8 cellular contexts compared by ENCODE assay signal in the genomic region with DNA sequence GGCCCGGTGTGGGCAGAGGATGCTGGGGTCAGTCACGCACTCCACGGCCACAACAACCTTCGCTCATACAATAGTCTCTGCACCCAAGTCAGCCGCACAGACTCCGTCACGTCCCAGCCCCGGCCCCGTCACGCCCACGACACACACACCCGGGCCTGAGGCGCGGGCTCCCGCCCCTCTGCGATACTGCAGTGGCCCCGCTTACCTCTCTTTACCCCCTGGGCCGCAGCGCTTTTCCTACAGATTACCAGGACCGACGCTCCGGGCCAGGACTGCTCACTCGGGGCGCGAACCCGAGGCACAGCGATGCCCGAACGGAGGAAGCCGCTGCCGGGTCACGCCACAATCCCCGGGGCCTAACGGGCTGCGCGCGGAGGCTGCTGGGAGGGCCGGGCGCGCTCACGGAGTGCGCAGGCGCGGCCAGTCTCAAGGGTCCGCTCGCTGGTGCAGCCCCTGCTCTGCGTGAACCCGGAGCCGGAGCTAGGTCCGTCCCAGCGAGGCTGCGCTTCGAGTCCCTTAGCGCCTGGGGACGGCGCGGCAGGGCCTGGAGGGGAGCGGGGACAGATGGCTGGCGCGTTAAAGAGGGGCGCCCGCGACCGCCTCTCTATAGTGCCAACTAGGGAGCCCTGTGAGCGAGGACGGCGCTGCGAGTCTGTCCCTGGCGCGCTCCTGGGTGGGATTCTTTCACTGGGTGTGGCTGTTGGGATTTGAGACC. TPM values are rescaled to one million over a fixed set of nuclear protein-coding genes. Genes with fewer than 3 reads are reported as not detected.
DNase-seq lines count a peak whose midpoint lies in the region; ATAC-seq and TF ChIP-seq lines count a peak whose summit lies in the region.

A gene (minus strand): TSS at position 358 of the 715 bp plus-strand sequence. CDS start 8,855 bp downstream, outside the sequence.

- TF ChIP-seq CTCF in choroid plexus epithelial cell (conservative IDR thresholded peaks at IDR 0.05; ENCODE audit: low read depth, low read length), result peak; percentile 14

- H3K4me3 ChIP-seq in GM08714 (ENCODE audit: low read length) (peak within 1 kb of the TSS; percentile 75), choroid plexus epithelial cell (ENCODE audit: low read depth, low read length) (peak within 1 kb of the TSS; percentile 82)

- intact Hi-C loops in left colon (cut with DNase I, micrococcal nuclease), result no loop called here

- DNase-seq in NCI-H2171 treated with DMSO at 0.1 percent for 48 hours (lab: John Stamatoyannopoulos, UW) (peak; percentile 85), choroid plexus epithelial cell (ENCODE audit: low read depth) (peak; percentile 83), left colon (peak; percentile 68 to 75)
- peak; percentile 61 to 63 for DNase-seq in activated CD4-positive, alpha-beta T cell treated with anti-CD3 and anti-CD28 coated beads for 24 hours (ENCODE audit: low read depth in 2 of 2)
- peak; percentile 47 to 70 (median 57) for DNase-seq in stimulated activated CD4-positive, alpha-beta T cell treated with anti-CD3 and anti-CD28 coated beads, Interleukin-1b, Interleukin-23, amount 100 ng/mL, for 24 hours (ENCODE audit: low read depth in 4 of 4, low spot score in 1 of 4)

- ATAC-seq in HG02798 (IDR thresholded peaks at IDR 0.05; ENCODE audit: poor library complexity, unreplicated experiment) (peak; percentile 96), left colon (peak; percentile 98), GM18870 (IDR thresholded peaks at IDR 0.05; ENCODE audit: unreplicated experiment) (no peak)

RNA-seq across cellular contexts. Expression of the gene that starts here (rescaled TPM):
- 1 to 10 TPM; 1.5 to 1.6 TPM for total RNA-seq in left colon
